ENCODE assay signal across 8 cellular contexts in the genomic region with DNA sequence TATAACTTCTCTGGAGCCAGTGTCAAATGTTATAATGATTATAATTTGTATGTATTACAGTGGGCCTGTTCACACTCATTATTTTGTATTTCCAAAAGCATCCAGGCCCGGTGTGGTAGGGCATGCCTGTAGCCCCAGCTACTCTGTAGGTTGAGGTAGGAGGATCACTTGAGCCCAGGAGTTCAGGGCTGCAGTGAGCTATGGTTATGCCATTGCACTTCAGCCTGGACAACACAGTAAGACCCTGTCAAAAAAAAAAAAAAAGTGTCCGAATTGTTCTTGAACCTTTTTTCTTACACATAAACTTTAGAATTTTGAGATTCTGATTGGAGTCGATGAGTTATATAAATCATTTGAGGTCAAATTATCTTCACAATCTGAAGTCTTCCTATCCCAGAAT. TPM values are rescaled to one million over a fixed set of nuclear protein-coding genes. Genes with fewer than 3 reads are reported as not detected.
A peak's percentile ranks its signal among the peaks of the same experiment; 100 is the strongest.
DNase-seq lines count a peak whose midpoint lies in the region; ATAC-seq lines count a peak whose summit lies in the region.

No MANE protein-coding gene starts in this region.

- no peaks in the 10 kb centered on the region for H3K4me1 ChIP-seq in iPS-18a (ENCODE audit: control insufficient read depth, low read depth, low read length)
- peaks cover 4% of the 10 kb centered on the region for H3K4me1 ChIP-seq in stomach smooth muscle (ENCODE audit: control insufficient read depth, insufficient read depth, low read length)

- peak overlapping the region; percentile 85 for H3K4me3 Mint-ChIP-seq in activated CD4-positive, alpha-beta T cell treated with anti-CD3 and anti-CD28 coated beads for 36 hours
- peak overlapping the region; percentile 93 for H3K4me3 Mint-ChIP-seq in activated CD8-positive, alpha-beta T cell treated with anti-CD3 and anti-CD28 coated beads, Interleukin-2, amount 10 ng/mL, durations not matched to agents 7 days and 5 days

- peak overlapping the region; percentile 89 for H3K9ac ChIP-seq in iPS-18a (ENCODE audit: low read length)
- H3K9ac ChIP-seq in stomach smooth muscle (ENCODE audit: low read length in 2 of 2), result no peak overlapping the region

- no peak for DNase-seq in activated CD4-positive, alpha-beta T cell treated with anti-CD3 and anti-CD28 coated beads for 36 hours
- no peak for DNase-seq in activated CD4-positive, alpha-beta T cell treated with anti-CD3 and anti-CD28 coated beads for 1 hour
- DNase-seq in activated CD8-positive, alpha-beta T cell treated with anti-CD3 and anti-CD28 coated beads, Interleukin-2, amount 10 ng/mL, durations not matched to agents 7 days and 5 days, result no peak
- DNase-seq in cerebellar nuclear complex (lab: John Stamatoyannopoulos, UW) (no peak), NCI-H2081 (lab: John Stamatoyannopoulos, UW) (no peak), head of caudate nucleus (no peak)

- H3K9me3 ChIP-seq in iPS-18a (ENCODE audit: control insufficient read depth, low read depth, low read length), result peaks cover 40% of the 10 kb centered on the region
- peaks cover 19 to 36% of the 10 kb centered on the region in 2 donors for H3K9me3 ChIP-seq in stomach smooth muscle (ENCODE audit: control insufficient read depth in 2 of 2, low read length in 2 of 2)

- intact Hi-C loops in activated CD4-positive, alpha-beta T cell treated with anti-CD3 and anti-CD28 coated beads for 36 hours (cut with DNase I, micrococcal nuclease), result no loop called here
- intact Hi-C loops in head of caudate nucleus (cut with DNase I), result no loop called here

- H3K27me3 ChIP-seq in iPS-18a (ENCODE audit: control insufficient read depth, insufficient read depth, low read length), result no peaks in the 10 kb centered on the region
- H3K27me3 ChIP-seq in stomach smooth muscle (ENCODE audit: control insufficient read depth in 1 of 2, insufficient read depth in 2 of 2, low read length in 2 of 2), result no peaks in the 10 kb centered on the region

- POLR2A ChIA-PET in activated CD4-positive, alpha-beta T cell treated with anti-CD3 and anti-CD28 coated beads for 36 hours (lab: Charles Lee), result interaction anchor here (0.7 to 1.8 kb wide), 2 partner anchors 42 to 758 kb away, joined by 3 to 7 read pairs; no protein-coding TSS in a partner anchor
- POLR2A ChIA-PET in activated CD8-positive, alpha-beta T cell treated with anti-CD3 and anti-CD28 coated beads, Interleukin-2, amount 10 ng/mL, durations not matched to agents 7 days and 5 days (lab: Charles Lee), result interaction anchor here (0.6 to 3.5 kb wide), 4 partner anchors 20 to 170 kb away, joined by 3 to 19 read pairs (median 4); a partner anchor contains a TSS

- H3K36me3 Mint-ChIP-seq in activated CD4-positive, alpha-beta T cell treated with anti-CD3 and anti-CD28 coated beads for 36 hours (ENCODE audit: low read depth), result peaks cover 65% of the 10 kb centered on the region
- peaks cover 66% of the 10 kb centered on the region for H3K36me3 Mint-ChIP-seq in activated CD8-positive, alpha-beta T cell treated with anti-CD3 and anti-CD28 coated beads, Interleukin-2, amount 10 ng/mL, durations not matched to agents 7 days and 5 days (ENCODE audit: low read depth)

- H3K36me3 ChIP-seq in iPS-18a (ENCODE audit: control insufficient read depth, low read depth, low read length) (peaks cover 25% of the 10 kb centered on the region), stomach smooth muscle (ENCODE audit: control insufficient read depth in 2 of 2, insufficient read depth in 2 of 2, low read length in 2 of 2) (peaks cover 15 to 22% of the 10 kb centered on the region in 2 donors)

- ATAC-seq in activated CD4-positive, alpha-beta T cell treated with anti-CD3 and anti-CD28 coated beads for 36 hours, result no peak
- ATAC-seq in activated CD8-positive, alpha-beta T cell treated with anti-CD3 and anti-CD28 coated beads, Interleukin-2, amount 10 ng/mL, durations not matched to agents 7 days and 5 days, result no peak

- no peaks in the 10 kb centered on the region for H3K27me3 Mint-ChIP-seq in activated CD4-positive, alpha-beta T cell treated with anti-CD3 and anti-CD28 coated beads for 36 hours
- no peaks in the 10 kb centered on the region for H3K27me3 Mint-ChIP-seq in activated CD8-positive, alpha-beta T cell treated with anti-CD3 and anti-CD28 coated beads, Interleukin-2, amount 10 ng/mL, durations not matched to agents 7 days and 5 days (ENCODE audit: low read depth)

- CTCF ChIA-PET in activated CD4-positive, alpha-beta T cell treated with anti-CD3 and anti-CD28 coated beads for 36 hours (lab: Charles Lee), result interaction anchor here (0.7 to 1.1 kb wide), 4 partner anchors 8 to 213 kb away, joined by 3 read pairs; no protein-coding TSS in a partner anchor
- CTCF ChIA-PET in activated CD8-positive, alpha-beta T cell treated with anti-CD3 and anti-CD28 coated beads, Interleukin-2, amount 10 ng/mL, durations not matched to agents 7 days and 5 days (lab: Charles Lee), result interaction anchor here (1.4 kb wide), 1 partner anchor 51 kb away, joined by 4 read pairs; no protein-coding TSS in a partner anchor

- H3K4me1 Mint-ChIP-seq in activated CD4-positive, alpha-beta T cell treated with anti-CD3 and anti-CD28 coated beads for 36 hours, result peaks cover 10% of the 10 kb centered on the region
- peaks cover 18% of the 10 kb centered on the region for H3K4me1 Mint-ChIP-seq in activated CD8-positive, alpha-beta T cell treated with anti-CD3 and anti-CD28 coated beads, Interleukin-2, amount 10 ng/mL, durations not matched to agents 7 days and 5 days (ENCODE audit: low read depth)

- peak overlapping the region; percentile 94 for H3K27ac Mint-ChIP-seq in activated CD4-positive, alpha-beta T cell treated with anti-CD3 and anti-CD28 coated beads for 36 hours
- H3K27ac Mint-ChIP-seq in activated CD8-positive, alpha-beta T cell treated with anti-CD3 and anti-CD28 coated beads, Interleukin-2, amount 10 ng/mL, durations not matched to agents 7 days and 5 days, result peak overlapping the region; percentile 99

- H3K27ac ChIP-seq in iPS-18a (ENCODE audit: low read length) (no peak overlapping the region), stomach smooth muscle (ENCODE audit: low read length) (peak overlapping the region; percentile 83)

- H3K4me3 ChIP-seq in iPS-18a (ENCODE audit: low read length) (peak overlapping the region; percentile 78), stomach smooth muscle (ENCODE audit: low read length in 2 of 2) (peak overlapping the region; percentile 80 to 86)

- peaks cover 48% of the 10 kb centered on the region for H3K9me3 Mint-ChIP-seq in activated CD4-positive, alpha-beta T cell treated with anti-CD3 and anti-CD28 coated beads for 36 hours (ENCODE audit: low read depth)
- H3K9me3 Mint-ChIP-seq in activated CD8-positive, alpha-beta T cell treated with anti-CD3 and anti-CD28 coated beads, Interleukin-2, amount 10 ng/mL, durations not matched to agents 7 days and 5 days (ENCODE audit: insufficient read depth), result peaks cover 67% of the 10 kb centered on the region

RNA-seq across cellular contexts. Expression of a gene that starts 1.0 kb away (rescaled TPM):
- 10 to 100 TPM; 21.5 to 24.1 TPM for total RNA-seq in activated CD4-positive, alpha-beta T cell treated with anti-CD3 and anti-CD28 coated beads for 36 hours
- 10 to 100 TPM; 27.2 to 28.7 TPM for total RNA-seq in activated CD8-positive, alpha-beta T cell treated with anti-CD3 and anti-CD28 coated beads, Interleukin-2, amount 10 ng/mL, durations not matched to agents 7 days and 5 days

RNA-seq across cellular contexts. Expression of a gene that starts 42.4 kb away (rescaled TPM):
- 10 to 100 TPM; 13.3 to 14.3 TPM for total RNA-seq in activated CD4-positive, alpha-beta T cell treated with anti-CD3 and anti-CD28 coated beads for 36 hours
- total RNA-seq in activated CD8-positive, alpha-beta T cell treated with anti-CD3 and anti-CD28 coated beads, Interleukin-2, amount 10 ng/mL, durations not matched to agents 7 days and 5 days, result 10 to 100 TPM; 14.1 to 17.1 TPM

RNA-seq across cellular contexts. Expression of a gene that starts 52.1 kb away (rescaled TPM):
- 10 to 100 TPM; 12.3 to 17.0 TPM for total RNA-seq in activated CD4-positive, alpha-beta T cell treated with anti-CD3 and anti-CD28 coated beads for 36 hours
- 10 to 100 TPM; 19.5 to 20.8 TPM for total RNA-seq in activated CD8-positive, alpha-beta T cell treated with anti-CD3 and anti-CD28 coated beads, Interleukin-2, amount 10 ng/mL, durations not matched to agents 7 days and 5 days
